1 cellular context compared by ENCODE assay signal in genomic region chr5:132293066-132293991, GRCh38.
TF ChIP-seq lines count a peak whose summit lies in the region.

No MANE protein-coding gene starts in this region.

TF ChIP-seq in H1, 55 proteins besides CTCF, POLR2A, EP300 and RAD21:
- TF ChIP-seq JUN (IDR thresholded peaks at IDR 0.05; ENCODE audit: low read depth, low read length): no peak
- peak; percentile 82 for TF ChIP-seq YY1 (IDR thresholded peaks at IDR 0.05; ENCODE audit: low read depth, low read length)
- TF ChIP-seq HDAC2 (IDR thresholded peaks at IDR 0.05; ENCODE audit: borderline replicate concordance in 1 of 2, low read depth in 2 of 2, low read length in 2 of 2): peak in 1 of 2 experiments; percentile 82; a peak in 1 of 4 replicates
- TF ChIP-seq, protein P1, sequence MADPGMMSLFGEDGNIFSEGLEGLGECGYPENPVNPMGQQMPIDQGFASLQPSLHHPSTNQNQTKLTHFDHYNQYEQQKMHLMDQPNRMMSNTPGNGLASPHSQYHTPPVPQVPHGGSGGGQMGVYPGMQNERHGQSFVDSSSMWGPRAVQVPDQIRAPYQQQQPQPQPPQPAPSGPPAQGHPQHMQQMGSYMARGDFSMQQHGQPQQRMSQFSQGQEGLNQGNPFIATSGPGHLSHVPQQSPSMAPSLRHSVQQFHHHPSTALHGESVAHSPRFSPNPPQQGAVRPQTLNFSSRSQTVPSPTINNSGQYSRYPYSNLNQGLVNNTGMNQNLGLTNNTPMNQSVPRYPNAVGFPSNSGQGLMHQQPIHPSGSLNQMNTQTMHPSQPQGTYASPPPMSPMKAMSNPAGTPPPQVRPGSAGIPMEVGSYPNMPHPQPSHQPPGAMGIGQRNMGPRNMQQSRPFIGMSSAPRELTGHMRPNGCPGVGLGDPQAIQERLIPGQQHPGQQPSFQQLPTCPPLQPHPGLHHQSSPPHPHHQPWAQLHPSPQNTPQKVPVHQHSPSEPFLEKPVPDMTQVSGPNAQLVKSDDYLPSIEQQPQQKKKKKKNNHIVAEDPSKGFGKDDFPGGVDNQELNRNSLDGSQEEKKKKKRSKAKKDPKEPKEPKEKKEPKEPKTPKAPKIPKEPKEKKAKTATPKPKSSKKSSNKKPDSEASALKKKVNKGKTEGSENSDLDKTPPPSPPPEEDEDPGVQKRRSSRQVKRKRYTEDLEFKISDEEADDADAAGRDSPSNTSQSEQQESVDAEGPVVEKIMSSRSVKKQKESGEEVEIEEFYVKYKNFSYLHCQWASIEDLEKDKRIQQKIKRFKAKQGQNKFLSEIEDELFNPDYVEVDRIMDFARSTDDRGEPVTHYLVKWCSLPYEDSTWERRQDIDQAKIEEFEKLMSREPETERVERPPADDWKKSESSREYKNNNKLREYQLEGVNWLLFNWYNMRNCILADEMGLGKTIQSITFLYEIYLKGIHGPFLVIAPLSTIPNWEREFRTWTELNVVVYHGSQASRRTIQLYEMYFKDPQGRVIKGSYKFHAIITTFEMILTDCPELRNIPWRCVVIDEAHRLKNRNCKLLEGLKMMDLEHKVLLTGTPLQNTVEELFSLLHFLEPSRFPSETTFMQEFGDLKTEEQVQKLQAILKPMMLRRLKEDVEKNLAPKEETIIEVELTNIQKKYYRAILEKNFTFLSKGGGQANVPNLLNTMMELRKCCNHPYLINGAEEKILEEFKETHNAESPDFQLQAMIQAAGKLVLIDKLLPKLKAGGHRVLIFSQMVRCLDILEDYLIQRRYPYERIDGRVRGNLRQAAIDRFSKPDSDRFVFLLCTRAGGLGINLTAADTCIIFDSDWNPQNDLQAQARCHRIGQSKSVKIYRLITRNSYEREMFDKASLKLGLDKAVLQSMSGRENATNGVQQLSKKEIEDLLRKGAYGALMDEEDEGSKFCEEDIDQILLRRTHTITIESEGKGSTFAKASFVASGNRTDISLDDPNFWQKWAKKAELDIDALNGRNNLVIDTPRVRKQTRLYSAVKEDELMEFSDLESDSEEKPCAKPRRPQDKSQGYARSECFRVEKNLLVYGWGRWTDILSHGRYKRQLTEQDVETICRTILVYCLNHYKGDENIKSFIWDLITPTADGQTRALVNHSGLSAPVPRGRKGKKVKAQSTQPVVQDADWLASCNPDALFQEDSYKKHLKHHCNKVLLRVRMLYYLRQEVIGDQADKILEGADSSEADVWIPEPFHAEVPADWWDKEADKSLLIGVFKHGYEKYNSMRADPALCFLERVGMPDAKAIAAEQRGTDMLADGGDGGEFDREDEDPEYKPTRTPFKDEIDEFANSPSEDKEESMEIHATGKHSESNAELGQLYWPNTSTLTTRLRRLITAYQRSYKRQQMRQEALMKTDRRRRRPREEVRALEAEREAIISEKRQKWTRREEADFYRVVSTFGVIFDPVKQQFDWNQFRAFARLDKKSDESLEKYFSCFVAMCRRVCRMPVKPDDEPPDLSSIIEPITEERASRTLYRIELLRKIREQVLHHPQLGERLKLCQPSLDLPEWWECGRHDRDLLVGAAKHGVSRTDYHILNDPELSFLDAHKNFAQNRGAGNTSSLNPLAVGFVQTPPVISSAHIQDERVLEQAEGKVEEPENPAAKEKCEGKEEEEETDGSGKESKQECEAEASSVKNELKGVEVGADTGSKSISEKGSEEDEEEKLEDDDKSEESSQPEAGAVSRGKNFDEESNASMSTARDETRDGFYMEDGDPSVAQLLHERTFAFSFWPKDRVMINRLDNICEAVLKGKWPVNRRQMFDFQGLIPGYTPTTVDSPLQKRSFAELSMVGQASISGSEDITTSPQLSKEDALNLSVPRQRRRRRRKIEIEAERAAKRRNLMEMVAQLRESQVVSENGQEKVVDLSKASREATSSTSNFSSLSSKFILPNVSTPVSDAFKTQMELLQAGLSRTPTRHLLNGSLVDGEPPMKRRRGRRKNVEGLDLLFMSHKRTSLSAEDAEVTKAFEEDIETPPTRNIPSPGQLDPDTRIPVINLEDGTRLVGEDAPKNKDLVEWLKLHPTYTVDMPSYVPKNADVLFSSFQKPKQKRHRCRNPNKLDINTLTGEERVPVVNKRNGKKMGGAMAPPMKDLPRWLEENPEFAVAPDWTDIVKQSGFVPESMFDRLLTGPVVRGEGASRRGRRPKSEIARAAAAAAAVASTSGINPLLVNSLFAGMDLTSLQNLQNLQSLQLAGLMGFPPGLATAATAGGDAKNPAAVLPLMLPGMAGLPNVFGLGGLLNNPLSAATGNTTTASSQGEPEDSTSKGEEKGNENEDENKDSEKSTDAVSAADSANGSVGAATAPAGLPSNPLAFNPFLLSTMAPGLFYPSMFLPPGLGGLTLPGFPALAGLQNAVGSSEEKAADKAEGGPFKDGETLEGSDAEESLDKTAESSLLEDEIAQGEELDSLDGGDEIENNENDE (IDR thresholded peaks at IDR 0.05; ENCODE audit: insufficient replicate concordance, low read length): no peak
- TF ChIP-seq TAF1 (IDR thresholded peaks at IDR 0.05; ENCODE audit: low read depth, low read length): peak; percentile 83
- TF ChIP-seq POLR2AphosphoS5 (IDR thresholded peaks at IDR 0.05; ENCODE audit: low read depth, low read length): peak; percentile 84
- TF ChIP-seq POU5F1 (IDR thresholded peaks at IDR 0.05; ENCODE audit: low read depth, low read length): no peak
- TF ChIP-seq, protein P2, sequence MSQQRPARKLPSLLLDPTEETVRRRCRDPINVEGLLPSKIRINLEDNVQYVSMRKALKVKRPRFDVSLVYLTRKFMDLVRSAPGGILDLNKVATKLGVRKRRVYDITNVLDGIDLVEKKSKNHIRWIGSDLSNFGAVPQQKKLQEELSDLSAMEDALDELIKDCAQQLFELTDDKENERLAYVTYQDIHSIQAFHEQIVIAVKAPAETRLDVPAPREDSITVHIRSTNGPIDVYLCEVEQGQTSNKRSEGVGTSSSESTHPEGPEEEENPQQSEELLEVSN (IDR thresholded peaks at IDR 0.05): 0 out of 2 replicates have a peak, but pooled peaks have one; percentile 76
- TF ChIP-seq NRF1 (IDR thresholded peaks at IDR 0.05; ENCODE audit: low read depth, low read length): peak; percentile 31
- peak; percentile 69 for TF ChIP-seq CREB1 (IDR thresholded peaks at IDR 0.05)
- peak; percentile 66; the same call in 1 of the 2 replicates for TF ChIP-seq JUND (IDR thresholded peaks at IDR 0.05; ENCODE audit: low read length)
- TF ChIP-seq RBBP5 (IDR thresholded peaks at IDR 0.05; ENCODE audit: borderline replicate concordance, low read depth, low read length): peak; percentile 85; the same call in 1 of the 2 replicates
- TF ChIP-seq, protein P3, sequence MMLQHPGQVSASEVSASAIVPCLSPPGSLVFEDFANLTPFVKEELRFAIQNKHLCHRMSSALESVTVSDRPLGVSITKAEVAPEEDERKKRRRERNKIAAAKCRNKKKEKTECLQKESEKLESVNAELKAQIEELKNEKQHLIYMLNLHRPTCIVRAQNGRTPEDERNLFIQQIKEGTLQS (IDR thresholded peaks at IDR 0.05; ENCODE audit: insufficient read depth, low read depth, low read length): no peak
- peak; percentile 18 for TF ChIP-seq CTBP2 (IDR thresholded peaks at IDR 0.05; ENCODE audit: borderline replicate concordance, insufficient read depth, insufficient read length, low read length)
- TF ChIP-seq KDM4A (IDR thresholded peaks at IDR 0.05; ENCODE audit: low read depth, low read length, severe bottlenecking): peak; percentile 57
- TF ChIP-seq EGR1 (IDR thresholded peaks at IDR 0.05; ENCODE audit: borderline replicate concordance, low read depth, low read length): peak; percentile 84; the same call in 1 of the 2 replicates
- peak; percentile 77 for TF ChIP-seq PHF8 (conservative IDR thresholded peaks at IDR 0.05; ENCODE audit: low read depth, low read length)
- TF ChIP-seq TBP (IDR thresholded peaks at IDR 0.05; ENCODE audit: low read depth, low read length): peak; percentile 61
- TF ChIP-seq CEBPB (IDR thresholded peaks at IDR 0.05; ENCODE audit: low read depth, low read length): no peak
- no peak for TF ChIP-seq GTF2F1 (IDR thresholded peaks at IDR 0.05; ENCODE audit: borderline replicate concordance, low read depth, low read length)
- TF ChIP-seq ASH2L (IDR thresholded peaks at IDR 0.05; ENCODE audit: low read length): peak; percentile 54
